ENCODE assay signal across 8 cellular contexts in genomic region chr3:48502728-48503168, GRCh38. TPM values are rescaled to one million over a fixed set of nuclear protein-coding genes. Genes with fewer than 3 reads are reported as not detected.
A peak's percentile ranks its signal among the peaks of the same experiment; 100 is the strongest.
DNase-seq lines count a peak whose midpoint lies in the region; ATAC-seq, FAIRE-seq and TF ChIP-seq lines count a peak whose summit lies in the region.

No MANE protein-coding gene starts in this region.

- H3K36me3 ChIP-seq in muscle layer of colon (ENCODE audit: insufficient read depth, low read length): no peaks in the 10 kb centered on the region

- ATAC-seq in activated T-cell treated with anti-CD3 and anti-CD28 coated beads, Interleukin-2, amount 50 U/mL, for 72 hours (replicated peaks in 1 of 2): no peak
- ATAC-seq in HG03460 (IDR thresholded peaks at IDR 0.05; ENCODE audit: unreplicated experiment): no peak

- H3K9ac ChIP-seq in muscle layer of colon (ENCODE audit: low read length): no peak overlapping the region

- intact Hi-C loops in dorsolateral prefrontal cortex (cut with DNase I): no loop called here

- peaks cover 20% of the 10 kb centered on the region for H3K4me1 ChIP-seq in muscle layer of colon (ENCODE audit: insufficient read depth, low read length)

- H3K27me3 ChIP-seq in dorsolateral prefrontal cortex (no peaks in the 10 kb centered on the region), muscle layer of colon (ENCODE audit: control insufficient read depth in 1 of 2, insufficient read depth in 2 of 2, low read length in 2 of 2) (no peaks in the 10 kb centered on the region)

- peak; percentile 63 for FAIRE-seq in urothelium cell line (lab: Jason Lieb, UNC)

- H3K27me3 Mint-ChIP-seq in activated T-cell treated with anti-CD3 and anti-CD28 coated beads, Interleukin-2, amount 50 U/mL, for 72 hours (ENCODE audit: low read depth): no peaks in the 10 kb centered on the region

- H3K4me1 Mint-ChIP-seq in activated T-cell treated with anti-CD3 and anti-CD28 coated beads, Interleukin-2, amount 50 U/mL, for 72 hours (ENCODE audit: low read depth): peaks cover 50% of the 10 kb centered on the region

- H3K9me3 Mint-ChIP-seq in activated T-cell treated with anti-CD3 and anti-CD28 coated beads, Interleukin-2, amount 50 U/mL, for 72 hours: peaks cover 0 to 2% of the 10 kb centered on the region in 2 donors

- H3K4me3 ChIP-seq in dorsolateral prefrontal cortex (peak overlapping the region in 41 of 59 donors; percentile 4 to 88 (median 77)), muscle layer of colon (ENCODE audit: low read depth in 1 of 2, low read length in 2 of 2) (peak overlapping the region in 1 of 2 donors; percentile 68)

- H3K36me3 Mint-ChIP-seq in activated T-cell treated with anti-CD3 and anti-CD28 coated beads, Interleukin-2, amount 50 U/mL, for 72 hours (ENCODE audit: insufficient read depth in 2 of 2): peaks cover 3 to 7% of the 10 kb centered on the region in 2 donors

- peak overlapping the region; percentile 85 to 86 for H3K4me3 Mint-ChIP-seq in activated T-cell treated with anti-CD3 and anti-CD28 coated beads, Interleukin-2, amount 50 U/mL, for 72 hours

- no peak for TF ChIP-seq CTCF in dorsolateral prefrontal cortex (IDR thresholded peaks at IDR 0.05 in 54 of 56, conservative IDR thresholded peaks at IDR 0.05 in 2 of 56; ENCODE audit: low read depth in 1 of 56, partially characterized antibody in 56 of 56)

- H3K27ac ChIP-seq in dorsolateral prefrontal cortex (peak overlapping the region in 57 of 59 donors; percentile 31 to 95 (median 89)), muscle layer of colon (ENCODE audit: low read depth, low read length) (peak overlapping the region; percentile 89)

- H3K9me3 ChIP-seq in muscle layer of colon (ENCODE audit: low read length): no peaks in the 10 kb centered on the region

- no peak overlapping the region for H3K27ac Mint-ChIP-seq in activated T-cell treated with anti-CD3 and anti-CD28 coated beads, Interleukin-2, amount 50 U/mL, for 72 hours

- no peak for DNase-seq in activated T-cell treated with anti-CD3 and anti-CD28 coated beads, Interleukin-2, amount 50 U/mL, for 72 hours
- DNase-seq in activated T-cell treated with anti-CD3 and anti-CD28 coated beads, Interleukin-2, amount 50 U/mL, for 1 hour: no peak
- DNase-seq in dorsolateral prefrontal cortex (peak in 8 of 10 donors; percentile 22 to 69 (median 42)), urothelium cell line (ENCODE audit: low spot score) (no peak), NCI-H187 treated with DMSO at 0.1 percent for 48 hours (lab: John Stamatoyannopoulos, UW) (no peak), SKM-1 treated with dmso at 0.1 percent for 144 hours (lab: John Stamatoyannopoulos, UW; ENCODE audit: unreplicated experiment) (no peak)

RNA-seq across cellular contexts. Expression of gene SHISA5, which starts 1.2 kb away (rescaled TPM):
- 100 to 1,000 TPM in 1 of 2 donors, 10 to 100 TPM in 1; 69.3 to 101 TPM for total RNA-seq in activated T-cell treated with anti-CD3 and anti-CD28 coated beads, Interleukin-2, amount 50 U/mL, for 72 hours
- 100 to 1,000 TPM in 56 of 120 experiments, 10 to 100 TPM in 64; 71.6 to 162 (median 99.2) TPM for total RNA-seq in dorsolateral prefrontal cortex

RNA-seq across cellular contexts. Expression of gene PFKFB4, which starts 53.9 kb away (rescaled TPM):
- total RNA-seq in activated T-cell treated with anti-CD3 and anti-CD28 coated beads, Interleukin-2, amount 50 U/mL, for 72 hours: 10 to 100 TPM in 1 of 2 donors, 1 to 10 TPM in 1; 8.5 to 18.0 TPM
- 10 to 100 TPM in 99 of 120 experiments, 1 to 10 TPM in 21; 5.9 to 24.4 (median 12.7) TPM for total RNA-seq in dorsolateral prefrontal cortex

RNA-seq across cellular contexts. Expression of gene ATRIP, which starts 56.2 kb away (rescaled TPM):
- total RNA-seq in activated T-cell treated with anti-CD3 and anti-CD28 coated beads, Interleukin-2, amount 50 U/mL, for 72 hours: 10 to 100 TPM; 15.6 to 19.9 TPM
- 10 to 100 TPM in 5 of 120 experiments, 1 to 10 TPM in 115; 3.5 to 10.4 (median 6.0) TPM for total RNA-seq in dorsolateral prefrontal cortex

Comparison
In these comparisons a context has a peak if more than half of its experiments do, and no peak if none do; other contexts are left out.
1. DNase-seq: peak in dorsolateral prefrontal cortex (8 of 10); none in activated T-cell treated with anti-CD3 and anti-CD28 coated beads, Interleukin-2, amount 50 U/mL, for 72 hours (0 of 2), activated T-cell treated with anti-CD3 and anti-CD28 coated beads, Interleukin-2, amount 50 U/mL, for 1 hour (single experiment), urothelium cell line (single experiment), NCI-H187 treated with DMSO at 0.1 percent for 48 hours (single experiment) and SKM-1 treated with dmso at 0.1 percent for 144 hours (single experiment).